Comparison of ENCODE assay signal across 11 cellular contexts in the genomic region with DNA sequence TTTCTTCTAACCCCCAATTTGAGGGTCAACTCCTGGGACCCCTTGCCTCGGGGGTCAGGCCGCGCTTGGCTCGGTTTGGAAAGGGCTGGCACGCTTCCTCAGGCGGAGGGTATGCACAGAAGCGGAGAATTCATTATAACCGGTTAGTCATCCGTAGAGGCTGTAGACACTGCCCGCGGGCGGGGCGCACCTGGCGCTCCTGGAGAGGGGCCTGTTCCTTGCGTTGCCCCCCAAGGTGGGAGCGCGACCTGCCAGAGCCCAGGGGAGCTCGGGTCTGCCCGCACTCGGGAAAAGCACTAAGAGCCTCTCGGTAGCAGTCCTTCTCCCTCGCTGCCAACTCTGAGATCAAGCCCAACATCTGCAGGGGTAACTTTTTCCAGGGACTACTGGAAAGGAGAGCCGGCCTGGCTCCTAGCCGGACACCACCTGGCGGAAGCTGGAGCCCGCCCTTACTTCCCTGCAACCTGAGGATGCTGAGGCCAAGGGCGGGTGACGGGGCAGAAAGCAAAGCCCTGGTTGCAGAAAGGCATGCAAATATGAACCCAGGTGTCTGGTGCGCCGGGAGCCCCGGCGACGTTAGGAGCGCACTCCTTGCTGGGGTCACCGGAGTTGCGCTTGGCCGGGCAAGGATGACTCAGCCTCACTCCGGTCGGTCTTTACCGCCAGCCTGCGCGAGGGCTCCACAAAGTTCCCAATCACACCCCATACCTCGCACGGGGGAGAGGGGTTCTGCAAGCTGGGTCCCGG. TPM values are rescaled to one million over a fixed set of nuclear protein-coding genes. Genes with fewer than 3 reads are reported as not detected.
DNase-seq lines count a peak whose midpoint lies in the region; ATAC-seq, FAIRE-seq and TF ChIP-seq lines count a peak whose summit lies in the region.
"Had no signal": no experiment of that assay in that cellular context is flagged by ENCODE, and none has a peak within 500 bp of the region (broad histone marks: within the 10 kb centered on the region; RNA-seq: fewer than 3 reads in every experiment).

No MANE protein-coding gene starts in this region.

- no peak overlapping the region for H3K27ac Mint-ChIP-seq in MCF 10A (ENCODE audit: low read depth, unreplicated experiment)
- H3K27ac Mint-ChIP-seq in stimulated activated naive B cell treated with anti-CD40 and anti-IgM and Interleukin-4, amounts not matched to agents 10 μg/mL and 1 μg/mL and 100 μg/mL, for 72 hours, result no peak overlapping the region
- no peak overlapping the region for H3K27ac Mint-ChIP-seq in naive thymus-derived CD4-positive, alpha-beta T cell

- H3K4me3 Mint-ChIP-seq in MCF 10A (ENCODE audit: unreplicated experiment), result no peak overlapping the region
- peak overlapping the region; percentile 30 to 46 for H3K4me3 Mint-ChIP-seq in stimulated activated naive B cell treated with anti-CD40 and anti-IgM and Interleukin-4, amounts not matched to agents 10 μg/mL and 1 μg/mL and 100 μg/mL, for 72 hours
- peak overlapping the region in 4 of 10 donors; percentile 10 to 46 (median 28) for H3K4me3 Mint-ChIP-seq in naive thymus-derived CD4-positive, alpha-beta T cell

- intact Hi-C loops in breast epithelium (cut with DNase I; ENCODE audit: low total_unique reads), result loop anchor here (1.0 kb wide), 1 partner anchor 8 kb away; no protein-coding TSS in a partner anchor
- intact Hi-C loops in MCF 10A (cut with micrococcal nuclease), result no loop called here
- intact Hi-C loops in head of caudate nucleus (cut with DNase I), result no loop called here
- intact Hi-C loops in naive thymus-derived CD4-positive, alpha-beta T cell (cut with micrococcal nuclease), result no loop called here

- POLR2A ChIA-PET in MCF 10A (lab: Yijun Ruan, JAX), result no interaction called here
- POLR2A ChIA-PET in naive thymus-derived CD4-positive, alpha-beta T cell (lab: Charles Lee), result no interaction called here

- DNase-seq in breast epithelium (ENCODE audit: low spot score in 2 of 2), result no peak
- DNase-seq in MCF 10A (ENCODE audit: unreplicated experiment), result no peak
- DNase-seq in NCI-H146 (lab: John Stamatoyannopoulos, UW), result peak; percentile 72
- DNase-seq in head of caudate nucleus, result peak in 24 of 42 donors; percentile 19 to 60 (median 40)
- no peak for DNase-seq in stimulated activated naive B cell treated with anti-CD40 and anti-IgM and Interleukin-4, amounts not matched to agents 10 μg/mL and 1 μg/mL and 100 μg/mL, for 72 hours
- DNase-seq in naive thymus-derived CD4-positive, alpha-beta T cell, result no peak
- no peak for DNase-seq in H54 (ENCODE audit: insufficient read length, low spot score)
- DNase-seq in HUDEP-2 (lab: John Stamatoyannopoulos, UW; ENCODE audit: unreplicated experiment in 76 of 76), result no peak

- FAIRE-seq in H54 (lab: Jason Lieb, UNC), result no peak
- FAIRE-seq: TTC549 had no signal

- no peak overlapping the region for H3K27ac ChIP-seq in breast epithelium
- no peak overlapping the region for H3K27ac ChIP-seq in naive thymus-derived CD4-positive, alpha-beta T cell (ENCODE audit: low read depth, low read length)
- H3K27ac ChIP-seq: C4-2B had no signal

- H3K27me3 ChIP-seq in breast epithelium, result peaks cover 5 to 50% of the 10 kb centered on the region in 2 donors
- no peaks in the 10 kb centered on the region for H3K27me3 ChIP-seq in naive thymus-derived CD4-positive, alpha-beta T cell (ENCODE audit: control insufficient read depth in 2 of 2, insufficient read depth in 2 of 2, low read length in 2 of 2)

- H3K36me3 ChIP-seq in breast epithelium, result no peaks in the 10 kb centered on the region
- no peaks in the 10 kb centered on the region for H3K36me3 ChIP-seq in naive thymus-derived CD4-positive, alpha-beta T cell (ENCODE audit: control insufficient read depth in 2 of 3, insufficient read depth in 3 of 3, low read length in 3 of 3)

- peaks cover 9% of the 10 kb centered on the region for H3K9me3 Mint-ChIP-seq in MCF 10A (ENCODE audit: unreplicated experiment)
- H3K9me3 Mint-ChIP-seq in stimulated activated naive B cell treated with anti-CD40 and anti-IgM and Interleukin-4, amounts not matched to agents 10 μg/mL and 1 μg/mL and 100 μg/mL, for 72 hours, result peaks cover 7 to 10% of the 10 kb centered on the region in 2 donors
- H3K9me3 Mint-ChIP-seq in naive thymus-derived CD4-positive, alpha-beta T cell, result peaks cover 0 to 10% (median 4%) of the 10 kb centered on the region in 11 donors

- BruUV-seq in MCF 10A (replicated peaks; lab: Mats Ljungman, UMichigan), result no TSS peak

- H3K4me3 ChIP-seq in breast epithelium, result peak overlapping the region; percentile 49 to 80 (median 60)
- no peak overlapping the region for H3K4me3 ChIP-seq in naive thymus-derived CD4-positive, alpha-beta T cell (ENCODE audit: low read length)

- H3K36me3 Mint-ChIP-seq in MCF 10A (ENCODE audit: insufficient read depth, unreplicated experiment), result no peaks in the 10 kb centered on the region
- no peaks in the 10 kb centered on the region for H3K36me3 Mint-ChIP-seq in stimulated activated naive B cell treated with anti-CD40 and anti-IgM and Interleukin-4, amounts not matched to agents 10 μg/mL and 1 μg/mL and 100 μg/mL, for 72 hours
- peaks cover 0 to 4% (median 0%) of the 10 kb centered on the region in 5 donors for H3K36me3 Mint-ChIP-seq in naive thymus-derived CD4-positive, alpha-beta T cell

- H3K27me3 Mint-ChIP-seq in MCF 10A (ENCODE audit: insufficient read depth, unreplicated experiment), result peaks cover 42% of the 10 kb centered on the region
- peaks cover 44 to 69% of the 10 kb centered on the region in 2 donors for H3K27me3 Mint-ChIP-seq in stimulated activated naive B cell treated with anti-CD40 and anti-IgM and Interleukin-4, amounts not matched to agents 10 μg/mL and 1 μg/mL and 100 μg/mL, for 72 hours
- peaks cover 49 to 54% (median 51%) of the 10 kb centered on the region in 5 donors for H3K27me3 Mint-ChIP-seq in naive thymus-derived CD4-positive, alpha-beta T cell

- peaks cover 4 to 13% of the 10 kb centered on the region in 2 donors for H3K4me1 ChIP-seq in breast epithelium
- no peaks in the 10 kb centered on the region for H3K4me1 ChIP-seq in naive thymus-derived CD4-positive, alpha-beta T cell (ENCODE audit: control insufficient read depth in 2 of 2, insufficient read depth in 2 of 2, low read length in 2 of 2)

- TF ChIP-seq POLR2A in breast epithelium (IDR thresholded peaks at IDR 0.05) (no peak), H54 (IDR thresholded peaks at IDR 0.05; ENCODE audit: low read depth, low read length) (no peak)

- peaks cover 5% of the 10 kb centered on the region for H3K4me1 Mint-ChIP-seq in MCF 10A (ENCODE audit: insufficient read depth, unreplicated experiment)
- peaks cover 2 to 6% of the 10 kb centered on the region in 2 donors for H3K4me1 Mint-ChIP-seq in stimulated activated naive B cell treated with anti-CD40 and anti-IgM and Interleukin-4, amounts not matched to agents 10 μg/mL and 1 μg/mL and 100 μg/mL, for 72 hours
- peaks cover 0 to 16% (median 9%) of the 10 kb centered on the region in 7 donors for H3K4me1 Mint-ChIP-seq in naive thymus-derived CD4-positive, alpha-beta T cell

- CTCF ChIA-PET in MCF 10A (lab: Yijun Ruan, JAX), result interaction anchor here (0.6 kb wide), 1 partner anchor 50 kb away, joined by 3 read pairs; no protein-coding TSS in a partner anchor
- CTCF ChIA-PET in naive thymus-derived CD4-positive, alpha-beta T cell (lab: Charles Lee), result no interaction called here

- peak; percentile 68 to 72 for ATAC-seq in stimulated activated naive B cell treated with anti-CD40 and anti-IgM and Interleukin-4, amounts not matched to agents 10 μg/mL and 1 μg/mL and 100 μg/mL, for 72 hours (replicated peaks)
- ATAC-seq in naive thymus-derived CD4-positive, alpha-beta T cell, result no peak

- no peaks in the 10 kb centered on the region for H3K9me3 ChIP-seq in breast epithelium
- no peaks in the 10 kb centered on the region for H3K9me3 ChIP-seq in naive thymus-derived CD4-positive, alpha-beta T cell (ENCODE audit: control insufficient read depth in 2 of 3, low read length in 3 of 3)

- TF ChIP-seq CTCF in breast epithelium (IDR thresholded peaks at IDR 0.05), result no peak
- TF ChIP-seq CTCF in MCF 10A (IDR thresholded peaks at IDR 0.05; ENCODE audit: unreplicated experiment), result no peak

RNA-seq across cellular contexts. Expression of a gene that starts 1.5 kb away (rescaled TPM):
- 1 to 10 TPM in 2 of 3 donors, under 1 TPM in 1; 0.59 to 3.4 (median 2.3) TPM for total RNA-seq in breast epithelium
- 1.5 and 2.3 TPM in 2 replicates for total RNA-seq in MCF 10A (2022)
- 1 to 10 TPM in 1 of 5 experiments, under 1 TPM in 1, not detected in 3; 0.27 to 4.1 TPM for total RNA-seq in naive thymus-derived CD4-positive, alpha-beta T cell
- polyA plus RNA-seq in naive thymus-derived CD4-positive, alpha-beta T cell, result not detected
- total RNA-seq: lung microvascular endothelial cell had no signal

Comparison
In these comparisons a context has a peak if more than half of its experiments do, and no peak if none do; other contexts are left out.
1. DNase-seq: peak in NCI-H146 (single experiment) and head of caudate nucleus (24 of 42); none in breast epithelium (0 of 2), MCF 10A (single experiment), stimulated activated naive B cell treated with anti-CD40 and anti-IgM and Interleukin-4, amounts not matched to agents 10 μg/mL and 1 μg/mL and 100 μg/mL, for 72 hours (single experiment), naive thymus-derived CD4-positive, alpha-beta T cell (0 of 9), H54 (single experiment) and HUDEP-2 (0 of 76).